In genomic region chr3:140760324-140761075, GRCh38 we compare ENCODE assay signal across 23 cellular contexts.
"Had no signal": no experiment of that assay in that cellular context is flagged by ENCODE, and none has a peak within 500 bp of the region (broad histone marks: within the 10 kb centered on the region; RNA-seq: fewer than 3 reads in every experiment).

No MANE protein-coding gene starts in this region.

- H3K36me3 ChIP-seq: breast epithelium had no signal

- H3K4me2 ChIP-seq: PC-9 had no signal

- H3K36me3 Mint-ChIP-seq: WTC11 had no signal

- H3K27ac Mint-ChIP-seq: activated CD8-positive, alpha-beta T cell treated with anti-CD3 and anti-CD28 coated beads, Interleukin-2, amount 10 ng/mL, durations not matched to agents 7 days and 5 days; T-helper 17 cell; WTC11 had no signal

- H3K27me3 ChIP-seq: breast epithelium had no signal

- DNase-seq: activated CD4-positive, alpha-beta T cell treated with anti-CD3 and anti-CD28 coated beads for 48 hours; activated CD4-positive, alpha-beta T cell treated with anti-CD3 and anti-CD28 coated beads, Interleukin-2, amount 50 U/mL, for 4 hours; activated CD4-positive, CD25-positive, alpha-beta regulatory T cell treated with anti-CD3 and anti-CD28 coated beads, Interleukin-2, amount 50 U/mL, for 72 hours; activated CD8-positive, alpha-beta memory T cell treated with anti-CD3 and anti-CD28 coated beads, Interleukin-2, amount 50 U/mL, for 48 hours; activated CD8-positive, alpha-beta T cell treated with anti-CD3 and anti-CD28 coated beads, Interleukin-2, amount 10 ng/mL, durations not matched to agents 7 days and 5 days; activated naive CD4-positive, alpha-beta T cell treated with anti-CD3 and anti-CD28 coated beads, Interleukin-2, amount 50 U/mL, for 16 hours; activated T-cell treated with anti-CD3 and anti-CD28 coated beads, Interleukin-2, amount 50 U/mL, for 1 hour; aorta; Karpas-422; MM.1S; NCI-H1105; NCI-H1436; NCI-H1694 treated with DMSO at 0.1 percent for 48 hours; NCI-H2029 treated with DMSO at 0.1 percent for 48 hours; NCI-H510A treated with DMSO at 0.1 percent for 48 hours; NCI-H69; NK-92 treated with Interleukin-12 subunit alpha and Interleukin-12 subunit beta, amount 100 ng/mL, for 24 hours; PC-9; SHP77 treated with DMSO at 0.1 percent for 48 hours; T-helper 17 cell; T-helper 9 cell had no signal

- H3K4me1 ChIP-seq: breast epithelium had no signal

- H3K9me3 ChIP-seq: breast epithelium had no signal

- H3K9me3 Mint-ChIP-seq: WTC11 had no signal

- H3K4me3 ChIP-seq: breast epithelium, PC-9 had no signal

- H3K4me3 Mint-ChIP-seq: activated CD8-positive, alpha-beta T cell treated with anti-CD3 and anti-CD28 coated beads, Interleukin-2, amount 10 ng/mL, durations not matched to agents 7 days and 5 days; T-helper 17 cell; WTC11 had no signal

- H2AFZ ChIP-seq: PC-9 had no signal

- H3K4me1 Mint-ChIP-seq: T-helper 17 cell had no signal

- H3K27ac ChIP-seq: breast epithelium, PC-9 had no signal
